In the genomic region with DNA sequence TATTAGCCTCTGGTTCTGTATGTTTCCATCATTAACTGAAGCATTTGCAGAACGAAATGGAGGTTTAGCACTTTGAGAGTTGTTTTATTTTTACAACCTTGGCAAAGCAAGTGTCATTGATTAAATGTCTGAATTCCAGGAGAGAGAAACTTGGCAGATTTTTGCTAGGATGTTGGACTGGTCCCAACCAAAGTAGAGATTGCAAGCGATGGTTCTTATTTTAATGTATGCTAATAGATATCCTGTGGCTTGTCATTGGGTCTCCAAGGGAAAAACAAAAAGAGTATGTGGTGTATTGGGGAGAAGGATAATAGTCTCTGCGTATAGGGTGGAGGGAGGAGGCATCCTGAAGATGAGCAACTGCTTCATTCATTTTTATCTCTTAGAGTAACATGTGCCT, we compare ENCODE assay signal across 11 cellular contexts.
"Had no signal": no experiment of that assay in that cellular context is flagged by ENCODE, and none has a peak within 500 bp of the region (broad histone marks: within the 10 kb centered on the region; RNA-seq: fewer than 3 reads in every experiment).

No MANE protein-coding gene starts in this region.

- H3K27me3 ChIP-seq: breast epithelium, neural progenitor cell, ovary had no signal

- H3K27ac ChIP-seq: breast epithelium, left lung, neural progenitor cell, ovary had no signal

- H3K9me3 Mint-ChIP-seq: activated naive CD4-positive, alpha-beta T cell treated with anti-CD3 and anti-CD28 coated beads, Interleukin-2, amount 50 U/mL, for 24 hours; neural progenitor cell; stimulated activated naive CD8-positive, alpha-beta T cell treated with anti-CD3 and anti-CD28 coated beads, Interleukin-15, Interleukin-2, amounts not matched to agents 100 ng/mL and 50 ng/mL, for 24 hours had no signal

- H3K4me3 Mint-ChIP-seq: activated naive CD4-positive, alpha-beta T cell treated with anti-CD3 and anti-CD28 coated beads, Interleukin-2, amount 50 U/mL, for 24 hours; neural progenitor cell; stimulated activated naive CD8-positive, alpha-beta T cell treated with anti-CD3 and anti-CD28 coated beads, Interleukin-15, Interleukin-2, amounts not matched to agents 100 ng/mL and 50 ng/mL, for 24 hours had no signal

- H3K27me3 Mint-ChIP-seq: activated naive CD4-positive, alpha-beta T cell treated with anti-CD3 and anti-CD28 coated beads, Interleukin-2, amount 50 U/mL, for 24 hours; stimulated activated naive CD8-positive, alpha-beta T cell treated with anti-CD3 and anti-CD28 coated beads, Interleukin-15, Interleukin-2, amounts not matched to agents 100 ng/mL and 50 ng/mL, for 24 hours had no signal

- H2AFZ ChIP-seq: neural progenitor cell had no signal

- H3K27ac Mint-ChIP-seq: neural progenitor cell; stimulated activated naive CD8-positive, alpha-beta T cell treated with anti-CD3 and anti-CD28 coated beads, Interleukin-15, Interleukin-2, amounts not matched to agents 100 ng/mL and 50 ng/mL, for 24 hours had no signal

- H3K4me2 ChIP-seq: neural progenitor cell had no signal

- DNase-seq: activated effector memory CD4-positive, alpha-beta T cell treated with Interleukin-2 at 50 U/mL for 16 hours; activated T-cell treated with anti-CD3 and anti-CD28 coated beads, Interleukin-2, amount 50 U/mL, for 1 hour; hypothalamus; left lung; ovary; stimulated activated CD4-positive, alpha-beta T cell treated with anti-CD3 and anti-CD28 coated beads, Interleukin-4, amount 100 ng/mL, for 1 hour had no signal

- H3K4me1 ChIP-seq: breast epithelium had no signal

- H3K36me3 ChIP-seq: breast epithelium, left lung, neural progenitor cell, ovary had no signal

- H3K9ac ChIP-seq: neural progenitor cell had no signal

- H3K36me3 Mint-ChIP-seq: neural progenitor cell had no signal

- ATAC-seq: activated CD4-positive, CD25-positive, alpha-beta regulatory T cell treated with anti-CD3 and anti-CD28 coated beads, Interleukin-2, amount 50 U/mL, for 24 hours; left lung had no signal

- H3K4me3 ChIP-seq: breast epithelium, left lung, neural progenitor cell, ovary had no signal

- H3K9me3 ChIP-seq: breast epithelium, left lung, ovary had no signal
